ENCODE assay signal across 9 cellular contexts in the genomic region with DNA sequence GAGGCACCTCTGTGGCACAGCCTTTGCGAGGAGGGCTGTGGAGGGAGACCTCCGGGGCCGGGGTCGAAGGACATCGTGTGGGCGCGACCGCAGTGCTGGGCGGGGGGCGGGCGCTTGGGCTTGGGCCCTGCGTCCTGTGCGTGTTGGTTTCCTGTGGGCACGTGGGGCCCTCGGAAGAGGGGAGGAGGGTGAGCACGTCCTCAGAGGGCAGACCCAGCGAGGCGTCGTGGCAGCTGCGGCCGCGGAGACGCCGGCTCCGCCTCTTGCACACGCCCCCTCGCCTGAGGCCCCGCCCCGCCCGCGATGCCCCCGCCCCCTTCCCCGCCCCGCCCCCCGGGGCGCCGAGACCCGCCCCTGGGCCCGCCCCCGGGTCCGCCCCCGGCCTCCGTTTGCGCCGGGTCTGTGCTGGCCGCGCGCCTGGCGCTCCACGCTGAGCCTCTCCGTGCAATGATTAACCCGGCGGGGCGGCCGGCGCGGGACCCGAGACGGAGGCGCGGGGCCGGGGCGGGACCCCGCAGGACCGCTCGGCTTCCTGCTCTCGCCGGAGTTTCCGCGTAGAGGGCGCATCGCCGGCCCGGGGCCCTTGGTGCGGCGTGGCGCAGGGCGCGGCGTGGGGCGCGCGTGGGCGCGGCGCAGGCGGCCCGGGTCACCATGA. TPM values are rescaled to one million over a fixed set of nuclear protein-coding genes. Genes with fewer than 3 reads are reported as not detected.
DNase-seq lines count a peak whose midpoint lies in the region; ATAC-seq, FAIRE-seq and TF ChIP-seq lines count a peak whose summit lies in the region.
"Had no signal": no experiment of that assay in that cellular context is flagged by ENCODE, and none has a peak within 500 bp of the region (broad histone marks: within the 10 kb centered on the region; RNA-seq: fewer than 3 reads in every experiment).

A gene with protein sequence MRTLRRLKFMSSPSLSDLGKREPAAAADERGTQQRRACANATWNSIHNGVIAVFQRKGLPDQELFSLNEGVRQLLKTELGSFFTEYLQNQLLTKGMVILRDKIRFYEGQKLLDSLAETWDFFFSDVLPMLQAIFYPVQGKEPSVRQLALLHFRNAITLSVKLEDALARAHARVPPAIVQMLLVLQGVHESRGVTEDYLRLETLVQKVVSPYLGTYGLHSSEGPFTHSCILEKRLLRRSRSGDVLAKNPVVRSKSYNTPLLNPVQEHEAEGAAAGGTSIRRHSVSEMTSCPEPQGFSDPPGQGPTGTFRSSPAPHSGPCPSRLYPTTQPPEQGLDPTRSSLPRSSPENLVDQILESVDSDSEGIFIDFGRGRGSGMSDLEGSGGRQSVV (plus strand): TSS at position 381 of the 655 bp plus-strand sequence. CDS start 271 bp downstream, at position 652.

- DNase-seq in CD8-positive, alpha-beta T cell, result peak; percentile 57 to 89 (median 81)
- DNase-seq in T follicular helper cell (ENCODE audit: low read depth), result peak; percentile 67
- peak; percentile 54 for DNase-seq in activated naive CD8-positive, alpha-beta T cell treated with anti-CD3 and anti-CD28 coated beads, Interleukin-2, amount 50 U/mL, for 16 hours (ENCODE audit: low read depth, low spot score)
- peak; percentile 68 to 78 for DNase-seq in heart right ventricle
- peak; percentile 21 for DNase-seq in putamen (ENCODE audit: low spot score)
- peak; percentile 95 for DNase-seq in urothelium cell line (ENCODE audit: low spot score)

- peak within 1 kb of the TSS; percentile 86 for H3K27ac Mint-ChIP-seq in CD8-positive, alpha-beta T cell

- H3K4me1 ChIP-seq in CD8-positive, alpha-beta T cell (ENCODE audit: insufficient read depth, low read length), result peaks cover 50% of the 10 kb centered on the region
- H3K4me1 ChIP-seq in HUES6 (ENCODE audit: control insufficient read depth, insufficient read depth, low read length) (peaks cover 43% of the 10 kb centered on the region), heart right ventricle (peaks cover 8 to 31% (median 16%) of the 10 kb centered on the region in 9 donors)

- ATAC-seq in CD8-positive, alpha-beta T cell, result peak; percentile 89
- peak; percentile 56 for ATAC-seq in GM19468 (IDR thresholded peaks at IDR 0.05; ENCODE audit: extremely low read depth, unreplicated experiment)
- ATAC-seq in heart right ventricle, result peak; percentile 71 to 91 (median 80)

- H3K9me3 ChIP-seq in CD8-positive, alpha-beta T cell (ENCODE audit: low read length), result no peaks in the 10 kb centered on the region
- H3K9me3 ChIP-seq in HUES6 (ENCODE audit: control insufficient read depth, insufficient read depth, low read depth, low read length) (no peaks in the 10 kb centered on the region), heart right ventricle (no peaks in the 10 kb centered on the region)

- peak within 1 kb of the TSS; percentile 61 for H3K27ac ChIP-seq in CD8-positive, alpha-beta T cell (ENCODE audit: low read depth, low read length)
- H3K27ac ChIP-seq in HUES6 (ENCODE audit: low read depth, low read length), result no peak within 1 kb of the TSS
- peak within 1 kb of the TSS in 3 of 10 donors; percentile 1 to 41 (median 3) for H3K27ac ChIP-seq in heart right ventricle

- CTCF ChIA-PET in CD8-positive, alpha-beta T cell (lab: Charles Lee), result no interaction called here

- H3K36me3 Mint-ChIP-seq in CD8-positive, alpha-beta T cell, result peaks cover 11% of the 10 kb centered on the region

- H3K4me3 Mint-ChIP-seq in CD8-positive, alpha-beta T cell, result peak within 1 kb of the TSS; percentile 84

- peak within 1 kb of the TSS; percentile 72 for H3K9ac ChIP-seq in HUES6 (ENCODE audit: low read length)

- no peak for TF ChIP-seq CTCF in CD8-positive, alpha-beta T cell (IDR thresholded peaks at IDR 0.05)
- no peak for TF ChIP-seq CTCF in heart right ventricle (IDR thresholded peaks at IDR 0.05)

- intact Hi-C loops in CD8-positive, alpha-beta T cell (cut with DNase I, micrococcal nuclease), result loop anchor here (1.0 to 10.0 kb wide), 10 partner anchors 8 to 1515 kb away; partner anchors contain the start of genes ATXN10 (in 1 of the 2), NUP50 (in 1 of the 2), PARVG (in 1 of the 2) and RTL6 (in 1 of the 2)
- intact Hi-C loops in heart right ventricle (cut with DNase I), result no loop called here

- H3K27me3 Mint-ChIP-seq in CD8-positive, alpha-beta T cell (ENCODE audit: low read depth), result no peaks in the 10 kb centered on the region

- no peaks in the 10 kb centered on the region for H3K27me3 ChIP-seq in CD8-positive, alpha-beta T cell (ENCODE audit: insufficient read depth, low read length)
- H3K27me3 ChIP-seq in HUES6 (ENCODE audit: control insufficient read depth, insufficient read depth, low read length) (peaks cover 30% of the 10 kb centered on the region), heart right ventricle (peaks cover 0 to 44% (median 18%) of the 10 kb centered on the region in 7 donors)

- H3K9me3 Mint-ChIP-seq in CD8-positive, alpha-beta T cell, result no peaks in the 10 kb centered on the region

- H3K36me3 ChIP-seq in CD8-positive, alpha-beta T cell (ENCODE audit: insufficient read depth, low read length), result no peaks in the 10 kb centered on the region
- H3K36me3 ChIP-seq in HUES6 (ENCODE audit: control insufficient read depth, insufficient read depth, low read length) (no peaks in the 10 kb centered on the region), heart right ventricle (no peaks in the 10 kb centered on the region)

- FAIRE-seq in urothelium cell line (lab: Jason Lieb, UNC), result peak; percentile 92
- FAIRE-seq: colon had no signal

- POLR2A ChIA-PET in CD8-positive, alpha-beta T cell (lab: Charles Lee), result interaction anchor here (2.1 kb wide), 1 partner anchor 28 kb away, joined by 4 read pairs; no protein-coding TSS in a partner anchor

- H3K4me3 ChIP-seq in CD8-positive, alpha-beta T cell (ENCODE audit: low read depth, low read length), result peak within 1 kb of the TSS; percentile 76
- peak within 1 kb of the TSS; percentile 71 for H3K4me3 ChIP-seq in HUES6 (ENCODE audit: low read depth, low read length)
- H3K4me3 ChIP-seq in heart right ventricle, result peak within 1 kb of the TSS; percentile 50 to 70 (median 62)

- H3K4me1 Mint-ChIP-seq in CD8-positive, alpha-beta T cell (ENCODE audit: low read depth), result peaks cover 46% of the 10 kb centered on the region

- WGBS in heart right ventricle, 2 donors, result 4 to 5% methylated on average over 42 to 87 of the region's 88 CpGs

RNA-seq across cellular contexts. Expression of the gene that starts here (rescaled TPM):
- total RNA-seq in CD8-positive, alpha-beta T cell, result 10 to 100 TPM; 47.6 to 49.3 TPM
- total RNA-seq in heart right ventricle, result 1 to 10 TPM in 9 of 10 donors, under 1 TPM in 1; 0.96 to 4.8 (median 2.9) TPM
- 1 to 10 TPM; 2.8 to 3.4 TPM for polyA plus RNA-seq in heart right ventricle

Comparison
In these comparisons a context has a peak if more than half of its experiments do, and no peak if none do; other contexts are left out.
1. RNA of the gene that starts here (total RNA-seq): 47.6 to 49.3 TPM in CD8-positive, alpha-beta T cell; 0.96 to 4.8 TPM in heart right ventricle; every median in the first group is over 4 times any median in the second.
2. DNase-seq: peak in every context shown above with its lines; median percentile 95 in urothelium cell line; 81 in CD8-positive, alpha-beta T cell; 73 in heart right ventricle; 67 in T follicular helper cell; 54 in activated naive CD8-positive, alpha-beta T cell treated with anti-CD3 and anti-CD28 coated beads, Interleukin-2, amount 50 U/mL, for 16 hours; 21 in putamen.
3. intact Hi-C loops: an anchor here in CD8-positive, alpha-beta T cell (1.0 to 10.0 kb wide); none called in heart right ventricle.
4. Peak in every context shown above with its lines, with median percentiles within 50 percentile points of each other: ATAC-seq and H3K4me3 ChIP-seq.